In genomic region chr16:24700549-24701392, GRCh38 we compare ENCODE assay signal across 8 cellular contexts. TPM values are rescaled to one million over a fixed set of nuclear protein-coding genes. Genes with fewer than 3 reads are reported as not detected.
DNase-seq lines count a peak whose midpoint lies in the region; ATAC-seq and TF ChIP-seq lines count a peak whose summit lies in the region.

No MANE protein-coding gene starts in this region.

- ATAC-seq in HG02610 (IDR thresholded peaks at IDR 0.05; ENCODE audit: unreplicated experiment) (no peak), GM18873 (IDR thresholded peaks at IDR 0.05; ENCODE audit: low FRiP score, unreplicated experiment) (no peak)

- H3K4me1 Mint-ChIP-seq in endodermal cell, result no peaks in the 10 kb centered on the region
- no peaks in the 10 kb centered on the region for H3K4me1 Mint-ChIP-seq in activated T-helper 2 cell treated with anti-CD3 and anti-CD28 coated beads, Interferon-gamma antibody, Interleukin-2, Interleukin-4, amounts not matched to agents 10 μg/mL and 5 μg/mL and 100 μg/mL, durations not matched to agents 14 hours and 24 hours and 36 hours (ENCODE audit: low read depth)

- H3K27me3 Mint-ChIP-seq in endodermal cell (ENCODE audit: insufficient read depth), result no peaks in the 10 kb centered on the region
- H3K27me3 Mint-ChIP-seq in activated T-helper 2 cell treated with anti-CD3 and anti-CD28 coated beads, Interferon-gamma antibody, Interleukin-2, Interleukin-4, amounts not matched to agents 10 μg/mL and 5 μg/mL and 100 μg/mL, durations not matched to agents 14 hours and 24 hours and 36 hours (ENCODE audit: low read depth), result peaks cover 6% of the 10 kb centered on the region

- H3K36me3 ChIP-seq in endodermal cell (ENCODE audit: control insufficient read depth, insufficient read depth, low read length), result no peaks in the 10 kb centered on the region

- H3K9me3 Mint-ChIP-seq in endodermal cell, result peaks cover 9% of the 10 kb centered on the region
- H3K9me3 Mint-ChIP-seq in activated T-helper 2 cell treated with anti-CD3 and anti-CD28 coated beads, Interferon-gamma antibody, Interleukin-2, Interleukin-4, amounts not matched to agents 10 μg/mL and 5 μg/mL and 100 μg/mL, durations not matched to agents 14 hours and 24 hours and 36 hours, result no peaks in the 10 kb centered on the region

- H3K9ac ChIP-seq in endodermal cell (ENCODE audit: extremely low read depth, low read length, poor library complexity, severe bottlenecking), result no peak overlapping the region

- peak; percentile 59 for TF ChIP-seq CTCF in AG04450 (IDR thresholded peaks at IDR 0.05; ENCODE audit: low read depth, low read length)
- TF ChIP-seq CTCF in endodermal cell (conservative IDR thresholded peaks at IDR 0.05), result peak; percentile 52

- H3K4me3 Mint-ChIP-seq in endodermal cell, result no peak overlapping the region
- no peak overlapping the region for H3K4me3 Mint-ChIP-seq in activated T-helper 2 cell treated with anti-CD3 and anti-CD28 coated beads, Interferon-gamma antibody, Interleukin-2, Interleukin-4, amounts not matched to agents 10 μg/mL and 5 μg/mL and 100 μg/mL, durations not matched to agents 14 hours and 24 hours and 36 hours (ENCODE audit: low read depth)

- 70 to 78% methylated on average over 10 to 11 of the region's 11 CpGs for WGBS in endodermal cell (ENCODE audit: insufficient coverage in 1 of 2, insufficient read length in 1 of 2), 2 experiments

- H3K27ac ChIP-seq in AG04450 (ENCODE audit: low read depth, low read length) (peak overlapping the region; percentile 78), endodermal cell (ENCODE audit: low read depth, low read length) (no peak overlapping the region)

- DNase-seq in AG04450 (ENCODE audit: low read depth, low spot score) (peak; percentile 94), NCI-H2196 treated with DMSO at 0.1 percent for 48 hours (lab: John Stamatoyannopoulos, UW; ENCODE audit: unreplicated experiment) (peak; percentile 73), endodermal cell (peak; percentile 80), midbrain (lab: John Stamatoyannopoulos, UW) (peak; percentile 73), activated gamma-delta T cell treated with Interleukin-2 at 50 U/mL for 16 hours (no peak)
- no peak for DNase-seq in activated T-helper 2 cell treated with anti-CD3 and anti-CD28 coated beads, Interferon-gamma antibody, Interleukin-2, Interleukin-4, amounts not matched to agents 10 μg/mL and 5 μg/mL and 100 μg/mL, durations not matched to agents 14 hours and 24 hours and 36 hours (ENCODE audit: low spot score)

- peak overlapping the region; percentile 44 for H3K27ac Mint-ChIP-seq in endodermal cell
- no peak overlapping the region for H3K27ac Mint-ChIP-seq in activated T-helper 2 cell treated with anti-CD3 and anti-CD28 coated beads, Interferon-gamma antibody, Interleukin-2, Interleukin-4, amounts not matched to agents 10 μg/mL and 5 μg/mL and 100 μg/mL, durations not matched to agents 14 hours and 24 hours and 36 hours

- CTCF ChIA-PET in AG04450 (lab: Charles Lee), result interaction anchor here (0.6 to 1.0 kb wide), 4 partner anchors 23 to 206 kb away, joined by 3 to 4 read pairs (median 3); no protein-coding TSS in a partner anchor

- intact Hi-C loops in activated T-helper 2 cell treated with anti-CD3 and anti-CD28 coated beads, Interferon-gamma antibody, Interleukin-2, Interleukin-4, amounts not matched to agents 10 μg/mL and 5 μg/mL and 100 μg/mL, durations not matched to agents 14 hours and 24 hours and 36 hours (cut with micrococcal nuclease), result no loop called here

- H3K36me3 Mint-ChIP-seq in endodermal cell (ENCODE audit: low read depth), result no peaks in the 10 kb centered on the region
- no peaks in the 10 kb centered on the region for H3K36me3 Mint-ChIP-seq in activated T-helper 2 cell treated with anti-CD3 and anti-CD28 coated beads, Interferon-gamma antibody, Interleukin-2, Interleukin-4, amounts not matched to agents 10 μg/mL and 5 μg/mL and 100 μg/mL, durations not matched to agents 14 hours and 24 hours and 36 hours (ENCODE audit: low read depth)

- POLR2A ChIA-PET in AG04450 (lab: Yijun Ruan, JAX), result interaction anchor here (0.6 to 3.1 kb wide), 5 partner anchors 27 to 507 kb away, joined by 5 to 8 read pairs (median 6); no protein-coding TSS in a partner anchor

- H3K27me3 ChIP-seq in AG04450 (ENCODE audit: control insufficient read depth, insufficient read depth, low read length) (no peaks in the 10 kb centered on the region), endodermal cell (ENCODE audit: control insufficient read depth, insufficient read depth, low read length, poor library complexity, severe bottlenecking) (no peaks in the 10 kb centered on the region)

- no peak overlapping the region for H3K4me3 ChIP-seq in AG04450 (ENCODE audit: low read depth, low read length)
- no peak overlapping the region for H3K4me3 ChIP-seq in endodermal cell (ENCODE audit: low read length)

- H3K4me1 ChIP-seq in endodermal cell (ENCODE audit: control insufficient read depth, insufficient read depth, low read length), result no peaks in the 10 kb centered on the region

- H3K9me3 ChIP-seq in AG04450 (ENCODE audit: control insufficient read depth, insufficient read depth, low read length) (no peaks in the 10 kb centered on the region; the same call in 1 of the 2 replicates), endodermal cell (ENCODE audit: control insufficient read depth, low read length) (no peaks in the 10 kb centered on the region)

RNA-seq across cellular contexts. Expression of gene TNRC6A, which starts 28.7 kb away (rescaled TPM):
- 62.7 and 76.2 TPM in 2 replicates for polyA plus RNA-seq in AG04450 (2011; rRNA removed)
- polyA minus RNA-seq in AG04450 (2011; rRNA and poly(A)+ RNA removed), result 136 and 139 TPM in 2 replicates
- 10 to 100 TPM; 81.5 to 84.7 TPM for total RNA-seq in endodermal cell
- polyA plus RNA-seq in endodermal cell (2013, experiment 1 of 2), result 48.8 TPM
- 54.2 TPM for polyA plus RNA-seq in endodermal cell (2013, experiment 2 of 2)
- total RNA-seq in activated T-helper 2 cell treated with anti-CD3 and anti-CD28 coated beads, Interferon-gamma antibody, Interleukin-2, Interleukin-4, amounts not matched to agents 10 μg/mL and 5 μg/mL and 100 μg/mL, durations not matched to agents 14 hours and 24 hours and 36 hours, result 47.3 and 50.3 TPM in 2 replicates

Comparison
In these comparisons a context has a peak if more than half of its experiments do, and no peak if none do; other contexts are left out.
1. DNase-seq: peak in AG04450 (single experiment), NCI-H2196 treated with DMSO at 0.1 percent for 48 hours (single experiment), endodermal cell (single experiment) and midbrain (single experiment); none in activated gamma-delta T cell treated with Interleukin-2 at 50 U/mL for 16 hours (single experiment) and activated T-helper 2 cell treated with anti-CD3 and anti-CD28 coated beads, Interferon-gamma antibody, Interleukin-2, Interleukin-4, amounts not matched to agents 10 μg/mL and 5 μg/mL and 100 μg/mL, durations not matched to agents 14 hours and 24 hours and 36 hours (single experiment).